ENCODE assay signal across 1 cellular context in the genomic region with DNA sequence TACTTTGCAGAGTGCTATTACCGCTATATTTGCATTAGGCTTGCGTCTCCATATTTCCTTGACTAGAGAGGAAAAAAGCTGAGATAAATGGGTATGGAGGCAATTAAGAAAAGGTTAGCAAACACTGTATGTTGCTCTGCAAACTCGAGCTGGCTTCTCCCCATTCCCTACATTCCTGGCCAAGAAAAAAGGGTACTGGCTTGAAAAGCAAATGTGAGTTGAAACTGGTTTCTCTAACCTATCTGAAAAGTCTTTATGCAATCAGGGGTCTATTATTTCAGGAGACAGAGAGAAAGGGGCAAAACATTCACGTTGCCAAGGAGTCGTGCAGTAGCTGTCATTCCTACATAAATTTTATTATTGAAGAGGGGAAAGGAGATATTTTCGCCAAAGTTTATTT.
TF ChIP-seq lines count a peak whose summit lies in the region.

No MANE protein-coding gene starts in this region.

TF ChIP-seq in GM23338, 12 proteins besides CTCF, POLR2A, EP300 and RAD21 (continued from another document):
- TF ChIP-seq REST (IDR thresholded peaks at IDR 0.05; ENCODE audit: unreplicated experiment) (no peak), ZNF462 (CRISPR knock-in tag; IDR thresholded peaks at IDR 0.05) (no peak), CREB1 (CRISPR knock-in tag; IDR thresholded peaks at IDR 0.05; ENCODE audit: low read depth) (no peak), POLR2AphosphoS5 (IDR thresholded peaks at IDR 0.05; ENCODE audit: low read depth) (no peak), EZH2phosphoT487 (IDR thresholded peaks at IDR 0.05; ENCODE audit: unreplicated experiment) (no peak)
- TF ChIP-seq, protein P1, sequence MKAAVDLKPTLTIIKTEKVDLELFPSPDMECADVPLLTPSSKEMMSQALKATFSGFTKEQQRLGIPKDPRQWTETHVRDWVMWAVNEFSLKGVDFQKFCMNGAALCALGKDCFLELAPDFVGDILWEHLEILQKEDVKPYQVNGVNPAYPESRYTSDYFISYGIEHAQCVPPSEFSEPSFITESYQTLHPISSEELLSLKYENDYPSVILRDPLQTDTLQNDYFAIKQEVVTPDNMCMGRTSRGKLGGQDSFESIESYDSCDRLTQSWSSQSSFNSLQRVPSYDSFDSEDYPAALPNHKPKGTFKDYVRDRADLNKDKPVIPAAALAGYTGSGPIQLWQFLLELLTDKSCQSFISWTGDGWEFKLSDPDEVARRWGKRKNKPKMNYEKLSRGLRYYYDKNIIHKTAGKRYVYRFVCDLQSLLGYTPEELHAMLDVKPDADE (IDR thresholded peaks at IDR 0.05) = no peak
